In genomic region chr6:11276911-11277274, GRCh38 we compare ENCODE assay signal across 9 cellular contexts. TPM values are rescaled to one million over a fixed set of nuclear protein-coding genes. Genes with fewer than 3 reads are reported as not detected.
DNase-seq lines count a peak whose midpoint lies in the region; ATAC-seq, FAIRE-seq and TF ChIP-seq lines count a peak whose summit lies in the region.
"Had no signal": no experiment of that assay in that cellular context is flagged by ENCODE, and none has a peak within 500 bp of the region (broad histone marks: within the 10 kb centered on the region; RNA-seq: fewer than 3 reads in every experiment).

No MANE protein-coding gene starts in this region.

- H3K9me3 Mint-ChIP-seq in effector memory CD8-positive, alpha-beta T cell = no peaks in the 10 kb centered on the region
- H3K9me3 Mint-ChIP-seq in osteocyte (ENCODE audit: unreplicated experiment) = no peaks in the 10 kb centered on the region

- TF ChIP-seq CTCF in osteocyte (IDR thresholded peaks at IDR 0.05) (no peak), gastroesophageal sphincter (IDR thresholded peaks at IDR 0.05) (no peak)

- DNase-seq in Daoy (ENCODE audit: low read depth) (peak; percentile 73), RCC 7860 (ENCODE audit: low spot score) (peak; percentile 73), osteocyte (ENCODE audit: extremely low spot score, unreplicated experiment) (no peak), erythroblast (lab: John Stamatoyannopoulos, UW) (no peak), islet precursor cell (no peak)
- no peak for DNase-seq in effector memory CD8-positive, alpha-beta T cell
- DNase-seq: amniotic stem cell had no signal

- no peaks in the 10 kb centered on the region for H3K9me3 ChIP-seq in gastroesophageal sphincter

- no peak for TF ChIP-seq POLR2A in erythroblast (IDR thresholded peaks at IDR 0.05; ENCODE audit: low read length)
- no peak for TF ChIP-seq POLR2A in gastroesophageal sphincter (IDR thresholded peaks at IDR 0.05)

- peak overlapping the region in 1 of 2 donors; percentile 70 for H3K4me3 Mint-ChIP-seq in effector memory CD8-positive, alpha-beta T cell
- peak overlapping the region; percentile 8 for H3K4me3 Mint-ChIP-seq in osteocyte (ENCODE audit: unreplicated experiment)

- H3K36me3 Mint-ChIP-seq in effector memory CD8-positive, alpha-beta T cell (ENCODE audit: insufficient read depth) = peaks cover 5% of the 10 kb centered on the region
- H3K36me3 Mint-ChIP-seq in osteocyte (ENCODE audit: unreplicated experiment) = no peaks in the 10 kb centered on the region

- H3K27ac Mint-ChIP-seq in effector memory CD8-positive, alpha-beta T cell = peak overlapping the region; percentile 85 to 95
- peak overlapping the region; percentile 87 for H3K27ac Mint-ChIP-seq in osteocyte (ENCODE audit: unreplicated experiment)

- no peaks in the 10 kb centered on the region for H3K27me3 ChIP-seq in gastroesophageal sphincter

- ATAC-seq in effector memory CD8-positive, alpha-beta T cell (replicated peaks) = no peak
- ATAC-seq in gastroesophageal sphincter (no peak), HG03159 (IDR thresholded peaks at IDR 0.05; ENCODE audit: unreplicated experiment) (no peak)

- peaks cover 53 to 59% of the 10 kb centered on the region in 2 donors for H3K4me1 Mint-ChIP-seq in effector memory CD8-positive, alpha-beta T cell (ENCODE audit: low read depth in 2 of 2)
- H3K4me1 Mint-ChIP-seq in osteocyte (ENCODE audit: unreplicated experiment) = peaks cover 29% of the 10 kb centered on the region

- no peak overlapping the region for H3K4me3 ChIP-seq in gastroesophageal sphincter

- no peak for FAIRE-seq in RCC 7860 (lab: Jason Lieb, UNC)

- no peak for TF ChIP-seq EP300 in gastroesophageal sphincter (IDR thresholded peaks at IDR 0.05)

- WGBS in gastroesophageal sphincter (ENCODE audit: low coverage in 1 of 2), 2 donors = 83 to 85% methylated on average over 3 of the region's 4 CpGs

- H3K36me3 ChIP-seq in gastroesophageal sphincter = no peaks in the 10 kb centered on the region

- H3K4me1 ChIP-seq in gastroesophageal sphincter = peaks cover 0 to 14% (median 0%) of the 10 kb centered on the region in 3 donors

- H3K27me3 Mint-ChIP-seq in effector memory CD8-positive, alpha-beta T cell = no peaks in the 10 kb centered on the region
- H3K27me3 Mint-ChIP-seq in osteocyte (ENCODE audit: unreplicated experiment) = no peaks in the 10 kb centered on the region

- H3K27ac ChIP-seq in gastroesophageal sphincter = no peak overlapping the region

RNA-seq across cellular contexts. Expression of gene NEDD9, which starts 44.4 kb away (rescaled TPM):
- 20.5 and 21.8 TPM in 2 replicates for total RNA-seq in Daoy (2014; rRNA removed; shearing (Covaris generic))
- total RNA-seq in osteocyte = 8.8 and 10.3 TPM in 2 replicates
- total RNA-seq in gastroesophageal sphincter = 10 to 100 TPM; 13.1 to 42.7 (median 26.7) TPM

Comparison
In these comparisons a context has a peak if more than half of its experiments do, and no peak if none do; other contexts are left out.
1. DNase-seq: peak in Daoy (single experiment) and RCC 7860 (single experiment); none in effector memory CD8-positive, alpha-beta T cell (0 of 3), osteocyte (single experiment), erythroblast (0 of 2) and islet precursor cell (single experiment).